In the genomic region with DNA sequence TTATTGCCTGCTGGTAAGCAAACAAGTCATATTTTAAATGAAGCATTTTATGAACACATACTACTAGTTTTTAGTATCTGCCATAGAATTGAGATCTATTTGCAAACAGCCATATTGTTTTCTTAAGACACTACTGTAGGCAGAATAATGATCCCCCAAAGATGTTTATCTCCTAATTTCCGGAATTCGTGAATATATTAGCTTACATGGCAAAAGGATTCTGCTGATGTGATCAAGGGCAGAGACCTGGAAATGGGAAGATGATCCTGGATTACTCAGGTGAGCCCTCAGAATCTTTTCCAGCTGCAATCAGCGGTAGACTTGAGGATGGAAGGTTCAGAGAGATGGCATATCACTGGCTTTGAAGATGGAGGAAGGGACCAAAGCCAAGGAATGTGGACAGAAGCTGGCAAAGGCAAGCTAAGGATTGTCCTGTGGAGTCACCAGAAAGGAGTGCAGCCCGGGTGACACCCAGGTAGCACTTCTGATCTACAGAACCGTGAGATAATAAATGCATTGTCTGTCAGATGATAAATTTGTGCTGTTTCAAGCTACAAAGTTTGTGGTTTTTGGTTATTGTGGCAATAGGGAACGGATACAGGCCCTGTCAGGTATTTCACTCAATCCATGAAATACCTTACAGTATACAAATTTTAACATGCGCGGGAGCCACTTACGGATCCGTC, we compare ENCODE assay signal across 9 cellular contexts. TPM values are rescaled to one million over a fixed set of nuclear protein-coding genes. Genes with fewer than 3 reads are reported as not detected.
DNase-seq lines count a peak whose midpoint lies in the region; ATAC-seq, FAIRE-seq and TF ChIP-seq lines count a peak whose summit lies in the region.
"Had no signal": no experiment of that assay in that cellular context is flagged by ENCODE, and none has a peak within 500 bp of the region (broad histone marks: within the 10 kb centered on the region; RNA-seq: fewer than 3 reads in every experiment).

No MANE protein-coding gene starts in this region.

- peaks cover 8% of the 10 kb centered on the region; the same call in 1 of the 3 replicates for H3K36me3 Mint-ChIP-seq in GM23338 (ENCODE audit: low read depth)

- H3K9me2 ChIP-seq in GM23338 (ENCODE audit: insufficient read depth), result no peaks in the 10 kb centered on the region

- peak; percentile 20 for DNase-seq in AG08395 (ENCODE audit: low spot score)
- DNase-seq in GM23338 (ENCODE audit: low spot score), result peak; percentile 35
- DNase-seq in K562 (ENCODE audit: extremely low read depth in 1 of 4, low spot score in 3 of 4), result peak in 2 of 4 experiments; percentile 9 to 11
- no peak for DNase-seq in lower leg skin (ENCODE audit: low spot score in 2 of 2)
- DNase-seq in frontal cortex (ENCODE audit: low spot score in 2 of 2), result no peak
- no peak for DNase-seq in foreskin keratinocyte
- no peak for DNase-seq in upper lobe of left lung
- no peak for DNase-seq in NCI-H2196 treated with DMSO at 0.1 percent for 48 hours (lab: John Stamatoyannopoulos, UW; ENCODE audit: unreplicated experiment)

- no peaks in the 10 kb centered on the region for H3K36me3 ChIP-seq in GM23338 (ENCODE audit: insufficient read depth)
- peaks cover 7% of the 10 kb centered on the region; the same call in 2 of the 3 replicates for H3K36me3 ChIP-seq in K562 (ENCODE audit: control insufficient read depth, insufficient read depth, low read length)
- H3K36me3 ChIP-seq in upper lobe of left lung, result peaks cover 0 to 7% (median 0%) of the 10 kb centered on the region in 4 donors

- H3K27ac Mint-ChIP-seq in GM23338, result peak overlapping the region; percentile 99
- H3K27ac Mint-ChIP-seq: naive thymus-derived CD4-positive, alpha-beta T cell had no signal

- H3K27me3 ChIP-seq in GM23338 (ENCODE audit: insufficient read depth), result no peaks in the 10 kb centered on the region
- no peaks in the 10 kb centered on the region for H3K27me3 ChIP-seq in K562 (ENCODE audit: control insufficient read depth in 2 of 2, insufficient read depth in 2 of 2, low read length in 2 of 2)
- no peaks in the 10 kb centered on the region for H3K27me3 ChIP-seq in foreskin keratinocyte
- no peaks in the 10 kb centered on the region for H3K27me3 ChIP-seq in upper lobe of left lung

- H3K9ac ChIP-seq in K562 (ENCODE audit: insufficient read depth in 1 of 2, low read depth in 2 of 2, low read length in 2 of 2), result peak overlapping the region in 1 of 2 experiments; percentile 96; a peak in 2 of 4 replicates

- peaks cover 7% of the 10 kb centered on the region for H3K27me3 Mint-ChIP-seq in GM23338 (ENCODE audit: insufficient read depth, low read depth, poor library complexity)
- H3K27me3 Mint-ChIP-seq: naive thymus-derived CD4-positive, alpha-beta T cell had no signal

- no peak overlapping the region for H3K4me3 Mint-ChIP-seq in GM23338

- peak overlapping the region; percentile 64; the same call in 1 of the 2 replicates for H2AFZ ChIP-seq in GM23338
- H2AFZ ChIP-seq in K562 (ENCODE audit: low read depth, low read length), result no peak overlapping the region

- TF ChIP-seq CTCF in GM23338 (conservative IDR thresholded peaks at IDR 0.05; ENCODE audit: low read depth in 2 of 2) (no peak), K562 (IDR thresholded peaks at IDR 0.05 in 2 of 3, conservative IDR thresholded peaks at IDR 0.05 in 1 of 3; ENCODE audit: insufficient read depth in 2 of 3, low read depth in 1 of 3, low read length in 3 of 3) (no peak), lower leg skin (IDR thresholded peaks at IDR 0.05) (no peak), foreskin keratinocyte (conservative IDR thresholded peaks at IDR 0.05) (no peak), upper lobe of left lung (IDR thresholded peaks at IDR 0.05) (no peak)

- H3K9me3 ChIP-seq in K562 (replicated peaks; ENCODE audit: control insufficient read depth, insufficient read depth, low read depth, low read length) (0 out of 2 replicates have a peak, but pooled peaks cover 2% of the 10 kb centered on the region), upper lobe of left lung (no peaks in the 10 kb centered on the region)

- TF ChIP-seq EP300 in K562 (IDR thresholded peaks at IDR 0.05; ENCODE audit: low read length) (no peak), upper lobe of left lung (IDR thresholded peaks at IDR 0.05) (no peak)

- 0 out of 2 replicates have a peak, but pooled peaks cover 9% of the 10 kb centered on the region for H3K4me1 ChIP-seq in GM23338 (ENCODE audit: insufficient read depth)
- peaks cover 4 to 11% of the 10 kb centered on the region in 2 experiments; a peak in 2 of 5 replicates for H3K4me1 ChIP-seq in K562 (replicated peaks in 1 of 2; ENCODE audit: control insufficient read depth in 2 of 2, insufficient read depth in 2 of 2, low read length in 2 of 2)
- peaks cover 4% of the 10 kb centered on the region for H3K4me1 ChIP-seq in foreskin keratinocyte
- peaks cover 7 to 9% (median 8%) of the 10 kb centered on the region in 4 donors for H3K4me1 ChIP-seq in upper lobe of left lung

- no TSS peak for BruUV-seq in K562 (replicated peaks; lab: Mats Ljungman, UMichigan)

- H3K9me1 ChIP-seq in K562 (ENCODE audit: control insufficient read depth, insufficient read depth, low read length), result no peaks in the 10 kb centered on the region

- no peaks in the 10 kb centered on the region for H4K20me1 ChIP-seq in GM23338 (replicated peaks; ENCODE audit: insufficient read depth)
- H4K20me1 ChIP-seq in K562 (replicated peaks; ENCODE audit: control insufficient read depth, insufficient read depth, low read length), result no peaks in the 10 kb centered on the region

- intact Hi-C loops in K562 (cut with micrococcal nuclease), result no loop called here
- intact Hi-C loops in lower leg skin (cut with DNase I; ENCODE audit: low total_unique reads), result no loop called here

- TF ChIP-seq POLR2A in K562 (conservative IDR thresholded peaks at IDR 0.05), result no peak
- no peak for TF ChIP-seq POLR2A in lower leg skin (IDR thresholded peaks at IDR 0.05)
- TF ChIP-seq POLR2A in upper lobe of left lung (IDR thresholded peaks at IDR 0.05), result no peak

- no peaks in the 10 kb centered on the region for H3K9me3 Mint-ChIP-seq in GM23338

- H3K4me3 ChIP-seq in GM23338 (no peak overlapping the region), K562 (no peak overlapping the region), lower leg skin (ENCODE audit: low read depth, poor library complexity, severe bottlenecking) (peak overlapping the region; percentile 90), upper lobe of left lung (peak overlapping the region in 1 of 4 donors; percentile 83)

- FAIRE-seq in K562 (lab: Jason Lieb, UNC), result no peak
- FAIRE-seq in frontal cortex (lab: Jason Lieb, UNC), result no peak

- 6% methylated on average over 10 of the region's 10 CpGs for WGBS in K562 (ENCODE audit: insufficient coverage, low coverage, missing lambda C conversion rate)
- 23 to 24% methylated on average over 10 of the region's 10 CpGs for WGBS in lower leg skin, 2 donors
- WGBS in upper lobe of left lung, 2 donors, result 29% methylated on average over 10 of the region's 10 CpGs

- CTCF ChIA-PET in K562 (lab: Yijun Ruan, JAX; ENCODE audit: low intra/inter-chr PET ratio), result no interaction called here

- H3K4me1 Mint-ChIP-seq in GM23338, result peaks cover 14% of the 10 kb centered on the region; the same call in 2 of the 3 replicates

- H3K27ac ChIP-seq in GM23338 (ENCODE audit: low read depth) (no peak overlapping the region), K562 (ENCODE audit: extremely low read depth, low read depth, low read length) (no peak overlapping the region), foreskin keratinocyte (no peak overlapping the region), upper lobe of left lung (no peak overlapping the region)

- in situ Hi-C loops in K562 (cut with MboI), result no loop called here

- POLR2A ChIA-PET in K562 (lab: Yijun Ruan, JAX), result interaction anchor here (0.7 to 3.4 kb wide), 8 partner anchors 15 to 67 kb away, joined by 3 to 18 read pairs (median 3); no protein-coding TSS in a partner anchor

- H3F3A ChIP-seq in GM23338 (replicated peaks; ENCODE audit: low read depth), result no peaks in the 10 kb centered on the region

- TF ChIP-seq RAD21 in K562 (CRISPR knock-in tag; conservative IDR thresholded peaks at IDR 0.05 in 1 of 2, IDR thresholded peaks at IDR 0.05 in 1 of 2), result no peak

- H3K79me2 ChIP-seq in GM23338 (replicated peaks; ENCODE audit: insufficient read depth) (peaks cover 19% of the 10 kb centered on the region), K562 (ENCODE audit: control insufficient read depth, insufficient read depth, low read length) (peaks cover 23% of the 10 kb centered on the region)

- H3K4me2 ChIP-seq in GM23338 (peak overlapping the region; percentile 92), K562 (ENCODE audit: insufficient read depth, low read length) (no peak overlapping the region; the same call in 1 of the 2 replicates)

- no peak for ATAC-seq in GM23338
- ATAC-seq in K562, result no peak
- no peak for ATAC-seq in foreskin keratinocyte
- ATAC-seq in upper lobe of left lung (ENCODE audit: low FRiP score in 2 of 2), result no peak

TF ChIP-seq in K562, 482 proteins besides CTCF, POLR2A, EP300 and RAD21 (continues in another document):
- TF ChIP-seq BCOR (IDR thresholded peaks at IDR 0.05) (no peak), ELF2 (CRISPR knock-in tag; IDR thresholded peaks at IDR 0.05) (no peak), MTA3 (IDR thresholded peaks at IDR 0.05; ENCODE audit: borderline replicate concordance) (no peak)

RNA-seq across cellular contexts. Expression of a gene that starts 1.0 kb away (rescaled TPM):
- total RNA-seq in GM23338 (2014; rRNA removed; shearing (Covaris generic)), result 69.5 and 80.6 TPM in 2 replicates
- polyA plus RNA-seq in GM23338 (2016; fragmentation: Nextera tagmentation; extraction: Ambion mirVana) (31.4 and 33.5 TPM in 2 replicates), K562 (2011; rRNA removed) (19.1 and 23.6 TPM in 2 replicates), K562 (2014; fragmentation: Illumina TruSeq; extraction: Trizol) (16.4 and 21.7 TPM in 2 replicates), K562 (2014; fragmentation: Nextera tagmentation; extraction: Ambion mirVana) (1 to 10 TPM; 7.8 to 9.6 TPM), K562 (2014; rRNA removed) (13.8 and 14.4 TPM in 2 replicates), foreskin keratinocyte (2.4 and 3.1 TPM in 2 replicates)
- total RNA-seq in K562 (2011; cell fraction: chromatin; rRNA removed; ENCODE audit: low replicate concordance), result 30.3 and 108 TPM in 2 replicates
- 18.2 and 29.2 TPM in 2 replicates for total RNA-seq in K562 (2011; cell fraction: nucleolus; rRNA removed)
- 45.3 and 47.3 TPM in 2 replicates for total RNA-seq in K562 (2011; cell fraction: nucleoplasm; rRNA removed)
- total RNA-seq in K562 (2014; rRNA removed) (32.9 and 35.1 TPM in 2 replicates), K562 (2014; rRNA removed; fragmentation: Illumina TruSeq; extraction: Trizol) (42.8 and 50.0 TPM in 2 replicates), K562 (2015; rRNA removed; fragmentation: Illumina TruSeq; extraction: Trizol) (39.9 and 40.9 TPM in 2 replicates), K562 (2021) (26.7 and 31.6 TPM in 2 replicates), lower leg skin (10 to 100 TPM; 25.8 to 51.4 (median 36.4) TPM), frontal cortex (144 TPM), foreskin keratinocyte (30.6 and 33.2 TPM in 2 replicates), upper lobe of left lung (100 to 1,000 TPM in 2 of 6 donors, 10 to 100 TPM in 4; 37.3 to 117 (median 67.8) TPM)
- polyA plus RNA-seq in K562 (2011; cell fraction: cytosol; rRNA removed), result 7.0 and 8.8 TPM in 2 replicates
- polyA plus RNA-seq in K562 (2011; cell fraction: nucleus; rRNA removed), result 21.6 and 26.0 TPM in 2 replicates
- polyA plus RNA-seq in K562 (2012), result 12.3 and 12.9 TPM in 2 replicates
- 130 and 141 TPM in 2 replicates for polyA minus RNA-seq in K562 (2011; rRNA and poly(A)+ RNA removed)
- polyA minus RNA-seq in K562 (2011; cell fraction: cytosol; rRNA and poly(A)+ RNA removed), result 31.3 and 32.4 TPM in 2 replicates
- 66.0 and 111 TPM in 2 replicates for polyA minus RNA-seq in K562 (2011; cell fraction: nucleus; rRNA and poly(A)+ RNA removed)

Comparison
In these comparisons a context has a peak if more than half of its experiments do, and no peak if none do; other contexts are left out.
1. DNase-seq: peak in AG08395 (single experiment) and GM23338 (single experiment); none in lower leg skin (0 of 2), frontal cortex (0 of 2), foreskin keratinocyte (0 of 2), upper lobe of left lung (0 of 2) and NCI-H2196 treated with DMSO at 0.1 percent for 48 hours (single experiment).